Comparison of ENCODE assay signal across 9 cellular contexts in the genomic region with DNA sequence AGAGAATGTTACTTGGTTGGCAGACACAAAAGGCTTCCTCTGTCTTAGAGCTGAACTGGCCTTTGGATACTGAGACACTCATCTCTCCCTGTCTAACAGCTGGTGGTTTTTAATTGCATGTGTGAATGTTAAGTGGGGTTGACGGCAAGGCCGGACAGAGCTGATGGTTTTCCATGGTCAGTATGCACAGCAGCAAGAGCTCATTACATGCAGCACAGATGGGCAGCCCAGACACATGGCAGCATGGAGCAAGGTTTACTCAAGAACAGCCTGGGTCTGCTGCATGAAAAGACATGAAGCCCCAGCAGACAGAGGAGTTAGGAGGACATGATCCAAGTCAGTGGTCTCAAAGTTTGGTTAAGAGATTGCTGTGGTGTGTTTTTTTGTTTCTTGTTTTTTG. TPM values are rescaled to one million over a fixed set of nuclear protein-coding genes. Genes with fewer than 3 reads are reported as not detected.
"Had no signal": no experiment of that assay in that cellular context is flagged by ENCODE, and none has a peak within 500 bp of the region (broad histone marks: within the 10 kb centered on the region; RNA-seq: fewer than 3 reads in every experiment).

No MANE protein-coding gene starts in this region.

- H3K27ac ChIP-seq: esophagus squamous epithelium, foreskin keratinocyte, stomach had no signal

- H3K9me3 ChIP-seq: esophagus squamous epithelium, stomach had no signal

- ATAC-seq: activated CD4-positive, CD25-positive, alpha-beta regulatory T cell treated with anti-CD3 and anti-CD28 coated beads, Interleukin-2, amount 50 U/mL, for 24 hours; foreskin keratinocyte had no signal

- H3K4me3 ChIP-seq: esophagus squamous epithelium, stomach had no signal

- H3K27me3 ChIP-seq: esophagus squamous epithelium, foreskin keratinocyte, stomach had no signal

- DNase-seq: activated effector memory CD4-positive, alpha-beta T cell treated with anti-CD3 and anti-CD28 coated beads, Interleukin-2, amount 50 U/mL, for 16 hours; activated T-cell treated with anti-CD3 and anti-CD28 coated beads, Interleukin-2, amount 50 U/mL, for 1 hour; esophagus squamous epithelium; foreskin keratinocyte; head of caudate nucleus; stomach had no signal

RNA-seq across cellular contexts. Expression of a gene that starts 27.9 kb away (rescaled TPM):
- total RNA-seq: lung microvascular endothelial cell, osteocyte had no signal
